Comparison of ENCODE assay signal across 17 cellular contexts in genomic region chr20:663315-664090, GRCh38. TPM values are rescaled to one million over a fixed set of nuclear protein-coding genes. Genes with fewer than 3 reads are reported as not detected.
DNase-seq lines count a peak whose midpoint lies in the region; ATAC-seq, FAIRE-seq and TF ChIP-seq lines count a peak whose summit lies in the region.
"Had no signal": no experiment of that assay in that cellular context is flagged by ENCODE, and none has a peak within 500 bp of the region (broad histone marks: within the 10 kb centered on the region; RNA-seq: fewer than 3 reads in every experiment).

No MANE protein-coding gene starts in this region.

- no peak for TF ChIP-seq RAD21 in GM12878 (IDR thresholded peaks at IDR 0.05; ENCODE audit: insufficient read depth, low read depth, low read length)

- no peaks in the 10 kb centered on the region for H3K79me2 ChIP-seq in GM12878 (ENCODE audit: control insufficient read depth, insufficient read depth, low read length)

- H3K9ac ChIP-seq in BLaER1 treated with 17β-estradiol and CSF1 and Interleukin-3, amounts not matched to agents 10 nM and 100 nM, result no peak overlapping the region
- H3K9ac ChIP-seq in GM12878 (ENCODE audit: control insufficient read depth, insufficient read depth, low read length) (no peak overlapping the region), kidney (ENCODE audit: low read length in 2 of 2) (no peak overlapping the region)

- no peak for TF ChIP-seq EP300 in GM12878 (IDR thresholded peaks at IDR 0.05; ENCODE audit: borderline replicate concordance in 1 of 2, control insufficient read depth in 1 of 2, low read depth in 2 of 2, low read length in 2 of 2)

- TF ChIP-seq POLR2A in GM12878 (IDR thresholded peaks at IDR 0.05; ENCODE audit: low read depth, low read length), result no peak

- DNase-seq in GM06990 (ENCODE audit: extremely low read depth, insufficient read length) (peak; percentile 32), GM12878 (ENCODE audit: low read depth, low spot score) (no peak), kidney (peak; percentile 73), Kasumi-1 (lab: John Stamatoyannopoulos, UW) (no peak), NCI-H1694 treated with DMSO at 0.1 percent for 48 hours (lab: John Stamatoyannopoulos, UW) (no peak), NCI-H2227 treated with DMSO at 0.1 percent for 48 hours (lab: John Stamatoyannopoulos, UW) (no peak), NCI-H2029 (lab: John Stamatoyannopoulos, UW) (no peak)
- DNase-seq: anterior cingulate cortex, dorsolateral prefrontal cortex, gastrocnemius medialis, NCI-H1436, sigmoid colon had no signal

- TF ChIP-seq CTCF in GM06990 (IDR thresholded peaks at IDR 0.05; ENCODE audit: insufficient read depth, low read length, poor library complexity, severe bottlenecking) (no peak), GM12878 (IDR thresholded peaks at IDR 0.05 in 2 of 3, conservative IDR thresholded peaks at IDR 0.05 in 1 of 3; ENCODE audit: control insufficient read depth in 2 of 3, extremely low read depth in 1 of 3, insufficient read depth in 1 of 3, low read depth in 3 of 3, low read length in 3 of 3) (no peak), kidney (IDR thresholded peaks at IDR 0.05; ENCODE audit: borderline replicate concordance, extremely low read depth, insufficient read depth) (no peak)

- no peak for ATAC-seq in GM12878
- ATAC-seq: gastrocnemius medialis; naive thymus-derived CD4-positive, alpha-beta T cell; Right ventricle myocardium inferior had no signal

- RAD21 ChIA-PET in GM12878 (lab: Charles Lee; ENCODE audit: unreplicated experiment), result interaction anchor here (0.8 kb wide), 1 partner anchor 17 kb away, joined by 3 read pairs; no protein-coding TSS in a partner anchor

- no peak overlapping the region for H3K4me3 ChIP-seq in BLaER1 treated with 17β-estradiol and CSF1 and Interleukin-3, amounts not matched to agents 10 nM and 100 nM
- H3K4me3 ChIP-seq in GM06990 (replicated peaks; ENCODE audit: low read depth, low read length) (no peak overlapping the region), GM12878 (no peak overlapping the region), kidney (ENCODE audit: low read length in 2 of 2) (no peak overlapping the region)
- H3K4me3 ChIP-seq: dorsolateral prefrontal cortex, gastrocnemius medialis, sigmoid colon, suprapubic skin had no signal

- H3K36me3 ChIP-seq in BLaER1 treated with 17β-estradiol and CSF1 and Interleukin-3, amounts not matched to agents 10 nM and 100 nM, result no peaks in the 10 kb centered on the region
- H3K36me3 ChIP-seq in GM06990 (ENCODE audit: control insufficient read depth, insufficient read depth, low read length) (no peaks in the 10 kb centered on the region), GM12878 (ENCODE audit: control insufficient read depth in 2 of 2, insufficient read depth in 2 of 2, low read length in 1 of 2) (no peaks in the 10 kb centered on the region), kidney (ENCODE audit: control insufficient read depth in 1 of 2, insufficient read depth in 2 of 2, low read length in 2 of 2) (no peaks in the 10 kb centered on the region)
- H3K36me3 ChIP-seq: gastrocnemius medialis, sigmoid colon, suprapubic skin had no signal

- no peak overlapping the region for H2AFZ ChIP-seq in GM12878 (ENCODE audit: control insufficient read depth, low read depth, low read length)

- CTCF ChIA-PET in GM12878 (lab: Yijun Ruan, JAX), result interaction anchor here (1.7 kb wide), 1 partner anchor 18 kb away, joined by 7 read pairs; no protein-coding TSS in a partner anchor

- in situ Hi-C loops in GM12878 (cut with MboI), result no loop called here

- peak overlapping the region in 10 of 11 experiments; percentile 80 to 97 (median 94); a peak in 16 of 22 replicates for H3K4me2 ChIP-seq in BLaER1 treated with 17β-estradiol and CSF1 and Interleukin-3, amounts not matched to agents 10 nM and 100 nM
- no peak overlapping the region for H3K4me2 ChIP-seq in GM12878 (ENCODE audit: control insufficient read depth, insufficient read depth)

- no peaks in the 10 kb centered on the region; a peak in 1 of 22 replicates for H4K20me1 ChIP-seq in BLaER1 treated with 17β-estradiol and CSF1 and Interleukin-3, amounts not matched to agents 10 nM and 100 nM
- H4K20me1 ChIP-seq in GM12878 (ENCODE audit: control insufficient read depth, insufficient read depth), result no peaks in the 10 kb centered on the region

- FAIRE-seq in GM12878 (lab: Jason Lieb, UNC) (no peak), kidney (lab: Jason Lieb, UNC) (no peak)

- intact Hi-C loops in GM12878 (cut with micrococcal nuclease; ENCODE audit: unreplicated experiment) (no loop called here), kidney (cut with DNase I) (no loop called here)

- no peaks in the 10 kb centered on the region for H3K9me3 ChIP-seq in BLaER1 treated with 17β-estradiol and CSF1 and Interleukin-3, amounts not matched to agents 10 nM and 100 nM (replicated peaks in 1 of 11)
- H3K9me3 ChIP-seq in GM12878 (replicated peaks; ENCODE audit: control insufficient read depth, insufficient read depth, low read length) (no peaks in the 10 kb centered on the region), kidney (ENCODE audit: control insufficient read depth in 1 of 2, low read length in 2 of 2) (no peaks in the 10 kb centered on the region)
- H3K9me3 ChIP-seq: gastrocnemius medialis, sigmoid colon, suprapubic skin had no signal

- peaks cover 53 to 83% (median 78%) of the 10 kb centered on the region in 10 experiments for H3K4me1 ChIP-seq in BLaER1 treated with 17β-estradiol and CSF1 and Interleukin-3, amounts not matched to agents 10 nM and 100 nM
- H3K4me1 ChIP-seq in GM12878 (ENCODE audit: control insufficient read depth, insufficient read depth, low read length), result no peaks in the 10 kb centered on the region
- H3K4me1 ChIP-seq in kidney (ENCODE audit: control insufficient read depth in 1 of 2, insufficient read depth in 1 of 2, low read depth in 1 of 2, low read length in 2 of 2), result peaks cover 0 to 2% of the 10 kb centered on the region in 2 donors

- H3K27me3 ChIP-seq in BLaER1 treated with 17β-estradiol and CSF1 and Interleukin-3, amounts not matched to agents 10 nM and 100 nM, result peaks cover 24 to 31% (median 28%) of the 10 kb centered on the region in 11 experiments
- H3K27me3 ChIP-seq in GM06990 (replicated peaks; ENCODE audit: control insufficient read depth, insufficient read depth, low read length) (no peaks in the 10 kb centered on the region), GM12878 (replicated peaks in 1 of 2; ENCODE audit: control insufficient read depth in 2 of 2, insufficient read depth in 2 of 2, low read length in 1 of 2) (peaks cover 3 to 7% of the 10 kb centered on the region in 2 experiments)

- 38% methylated on average over 47 of the region's 84 CpGs for WGBS in GM12878 (ENCODE audit: insufficient coverage, insufficient replicate concordance, low lambda C conversion rate, missing lambda C conversion rate)

- no peak overlapping the region for H3K27ac ChIP-seq in BLaER1 treated with 17β-estradiol and CSF1 and Interleukin-3, amounts not matched to agents 10 nM and 100 nM
- H3K27ac ChIP-seq in GM12878 (ENCODE audit: control insufficient read depth, insufficient read depth) (no peak overlapping the region), kidney (ENCODE audit: low read depth in 2 of 2, low read length in 2 of 2) (no peak overlapping the region)
- H3K27ac ChIP-seq: C4-2B, dorsolateral prefrontal cortex, gastrocnemius medialis, sigmoid colon, suprapubic skin had no signal

- POLR2A ChIA-PET in GM12878 (lab: Charles Lee), result no interaction called here

- SMC1A ChIA-PET in GM12878 (lab: Charles Lee; ENCODE audit: uncharacterized antibody, unreplicated experiment), result no interaction called here

- no TSS peak for BruUV-seq in GM12878 (replicated peaks; lab: Mats Ljungman, UMichigan)

RNA-seq across cellular contexts. Expression of gene SRXN1, which starts 10.5 kb away (rescaled TPM):
- 3.0 and 4.5 TPM in 2 replicates for total RNA-seq in GM12878 (2013; cell fraction: nucleolus; rRNA removed)
- total RNA-seq in GM12878 (2014; rRNA removed) (19.3 and 20.5 TPM in 2 replicates), GM12878 (2014; rRNA removed; fragmentation: Illumina TruSeq; extraction: Trizol) (14.4 and 14.8 TPM in 2 replicates), GM12878 (2021) (15.8 and 16.0 TPM in 2 replicates), kidney (17.4 TPM)
- polyA plus RNA-seq in GM12878 (2011; ENCODE audit: low read depth), result 8.8 TPM
- polyA plus RNA-seq in GM12878 (2011; rRNA removed) (17.6 and 17.8 TPM in 2 replicates), GM12878 (2014; fragmentation: Illumina TruSeq; extraction: Trizol) (19.3 and 19.6 TPM in 2 replicates), GM12878 (2014; fragmentation: Nextera tagmentation; extraction: Ambion mirVana) (1 to 10 TPM; 4.1 to 7.5 TPM), GM12878 (2014; rRNA removed) (13.7 and 14.2 TPM in 2 replicates), GM12878 (2016; fragmentation: Nextera tagmentation; extraction: Ambion mirVana) (10 to 100 TPM; 15.2 to 17.9 TPM), kidney (ENCODE audit: insufficient read depth, low read depth, low replicate concordance) (51.1 TPM)
- 12.6 and 14.4 TPM in 2 replicates for polyA plus RNA-seq in GM12878 (2011; cell fraction: cytosol; rRNA removed)
- polyA plus RNA-seq in GM12878 (2011; cell fraction: nucleus; rRNA removed), result 7.6 and 8.1 TPM in 2 replicates
- polyA plus RNA-seq in GM12878 (2012), result 9.3 and 9.8 TPM in 2 replicates
- 12.8 and 17.8 TPM in 2 replicates for polyA minus RNA-seq in GM12878 (2011; rRNA and poly(A)+ RNA removed)
- 6.3 and 6.7 TPM in 2 replicates for polyA minus RNA-seq in GM12878 (2011; cell fraction: cytosol; rRNA and poly(A)+ RNA removed)
- 2.3 and 3.5 TPM in 2 replicates for polyA minus RNA-seq in GM12878 (2011; cell fraction: nucleus; rRNA and poly(A)+ RNA removed)

RNA-seq across cellular contexts. Expression of gene SCRT2, which starts 12.1 kb away (rescaled TPM):
- not detected in 2 replicates for total RNA-seq in GM12878 (2013; cell fraction: nucleolus; rRNA removed)
- not detected in 2 replicates for total RNA-seq in GM12878 (2014; rRNA removed)
- total RNA-seq in GM12878 (2014; rRNA removed; fragmentation: Illumina TruSeq; extraction: Trizol), result not detected in 2 replicates
- total RNA-seq in GM12878 (2021), result not detected in 2 replicates
- not detected for polyA plus RNA-seq in GM12878 (2011; ENCODE audit: low read depth)
- polyA plus RNA-seq in GM12878 (2011; rRNA removed), result not detected in 2 replicates
- 0.01 TPM in 1 of 2 replicates, not detected in the other for polyA plus RNA-seq in GM12878 (2011; cell fraction: cytosol; rRNA removed)
- polyA plus RNA-seq in GM12878 (2011; cell fraction: nucleus; rRNA removed), result 0.12 and 0.13 TPM in 2 replicates
- not detected in 2 replicates for polyA plus RNA-seq in GM12878 (2012)
- not detected in 2 replicates for polyA plus RNA-seq in GM12878 (2014; fragmentation: Illumina TruSeq; extraction: Trizol)
- not detected for polyA plus RNA-seq in GM12878 (2014; fragmentation: Nextera tagmentation; extraction: Ambion mirVana)
- not detected in 2 replicates for polyA plus RNA-seq in GM12878 (2014; rRNA removed)
- polyA plus RNA-seq in GM12878 (2016; fragmentation: Nextera tagmentation; extraction: Ambion mirVana), result not detected
- polyA minus RNA-seq in GM12878 (2011; rRNA and poly(A)+ RNA removed), result 0.05 TPM in 1 of 2 replicates, not detected in the other
- polyA minus RNA-seq in GM12878 (2011; cell fraction: cytosol; rRNA and poly(A)+ RNA removed), result not detected in 2 replicates
- polyA minus RNA-seq in GM12878 (2011; cell fraction: nucleus; rRNA and poly(A)+ RNA removed), result 0.10 TPM in 1 of 2 replicates, not detected in the other
- total RNA-seq in kidney, result not detected
- polyA plus RNA-seq in kidney (ENCODE audit: insufficient read depth, low read depth, low replicate concordance), result not detected
- total RNA-seq: gastrocnemius medialis; naive thymus-derived CD4-positive, alpha-beta T cell; Right ventricle myocardium inferior; sigmoid colon; suprapubic skin had no signal
- polyA plus RNA-seq: naive thymus-derived CD4-positive, alpha-beta T cell; sigmoid colon had no signal

RNA-seq across cellular contexts. Expression of gene TCF15, which starts 53.4 kb away (rescaled TPM):
- total RNA-seq in GM12878 (2013; cell fraction: nucleolus; rRNA removed), result not detected in 2 replicates
- not detected in 2 replicates for total RNA-seq in GM12878 (2014; rRNA removed)
- total RNA-seq in GM12878 (2014; rRNA removed; fragmentation: Illumina TruSeq; extraction: Trizol), result not detected in 2 replicates
- not detected in 2 replicates for total RNA-seq in GM12878 (2021)
- not detected for polyA plus RNA-seq in GM12878 (2011; ENCODE audit: low read depth)
- polyA plus RNA-seq in GM12878 (2011; rRNA removed), result 0.08 TPM in 1 of 2 replicates, not detected in the other
- polyA plus RNA-seq in GM12878 (2011; cell fraction: cytosol; rRNA removed), result 0.07 and 0.10 TPM in 2 replicates
- 0.07 TPM in 1 of 2 replicates, not detected in the other for polyA plus RNA-seq in GM12878 (2011; cell fraction: nucleus; rRNA removed)
- polyA plus RNA-seq in GM12878 (2012), result 0.41 and 0.42 TPM in 2 replicates
- not detected in 2 replicates for polyA plus RNA-seq in GM12878 (2014; fragmentation: Illumina TruSeq; extraction: Trizol)
- polyA plus RNA-seq in GM12878 (2014; fragmentation: Nextera tagmentation; extraction: Ambion mirVana), result not detected
- not detected in 2 replicates for polyA plus RNA-seq in GM12878 (2014; rRNA removed)
- polyA plus RNA-seq in GM12878 (2016; fragmentation: Nextera tagmentation; extraction: Ambion mirVana), result not detected
- not detected in 2 replicates for polyA minus RNA-seq in GM12878 (2011; rRNA and poly(A)+ RNA removed)
- not detected in 2 replicates for polyA minus RNA-seq in GM12878 (2011; cell fraction: cytosol; rRNA and poly(A)+ RNA removed)
- polyA minus RNA-seq in GM12878 (2011; cell fraction: nucleus; rRNA and poly(A)+ RNA removed), result not detected in 2 replicates
- total RNA-seq in kidney, result 0.63 TPM
- polyA plus RNA-seq in kidney (ENCODE audit: insufficient read depth, low read depth, low replicate concordance), result 1.6 TPM
- total RNA-seq: naive thymus-derived CD4-positive, alpha-beta T cell had no signal
- polyA plus RNA-seq: naive thymus-derived CD4-positive, alpha-beta T cell had no signal

Comparison
In these comparisons a context has a peak if more than half of its experiments do, and no peak if none do; other contexts are left out.
1. DNase-seq: peak in GM06990 (single experiment) and kidney (single experiment); none in GM12878 (single experiment), Kasumi-1 (0 of 2), NCI-H1694 treated with DMSO at 0.1 percent for 48 hours (single experiment), NCI-H2227 treated with DMSO at 0.1 percent for 48 hours (single experiment) and NCI-H2029 (single experiment).